Comparison of ENCODE assay signal across 1 cellular context in the genomic region with DNA sequence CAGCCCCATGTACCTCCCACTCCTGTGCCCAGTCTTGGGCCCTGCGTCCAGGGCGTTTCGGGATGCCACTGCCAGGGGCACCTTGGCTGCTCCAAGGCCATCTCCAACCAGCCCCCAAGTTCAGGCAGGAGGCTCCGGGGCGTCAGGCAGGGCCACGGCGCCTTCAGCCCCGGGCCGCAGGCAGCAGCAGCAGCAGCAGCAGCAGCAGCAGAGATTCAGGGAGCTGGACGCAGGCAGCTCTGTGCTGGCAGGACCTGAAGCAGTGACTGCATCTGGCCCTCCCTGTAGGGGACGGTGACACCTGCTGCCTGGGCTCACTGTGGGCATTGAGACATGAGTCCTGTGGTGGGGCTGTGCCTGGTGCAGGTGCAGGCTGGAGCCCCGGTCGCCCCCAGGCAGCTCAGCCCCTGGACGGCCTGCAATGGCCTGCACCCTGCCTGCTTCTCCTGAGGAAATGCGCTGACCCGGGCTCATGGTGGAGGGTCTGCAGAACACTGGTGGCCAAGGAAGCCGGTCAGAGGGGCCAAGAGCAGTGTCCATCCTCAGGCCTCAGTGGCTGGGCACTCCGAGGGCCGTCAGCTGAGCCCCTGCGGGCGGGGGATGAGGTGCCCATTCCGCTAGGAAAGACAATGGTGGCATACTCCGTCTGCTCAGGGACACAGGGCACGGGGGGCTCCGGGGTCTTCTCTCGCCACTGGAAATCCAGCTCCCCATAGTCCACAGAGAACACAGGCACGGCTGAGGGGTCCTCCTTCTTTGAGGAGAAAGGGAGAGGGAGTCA.
TF ChIP-seq lines count a peak whose summit lies in the region.

No MANE protein-coding gene starts in this region.

TF ChIP-seq in HCT116, 20 proteins besides CTCF, POLR2A, EP300 and RAD21:
- TF ChIP-seq, protein P1, sequence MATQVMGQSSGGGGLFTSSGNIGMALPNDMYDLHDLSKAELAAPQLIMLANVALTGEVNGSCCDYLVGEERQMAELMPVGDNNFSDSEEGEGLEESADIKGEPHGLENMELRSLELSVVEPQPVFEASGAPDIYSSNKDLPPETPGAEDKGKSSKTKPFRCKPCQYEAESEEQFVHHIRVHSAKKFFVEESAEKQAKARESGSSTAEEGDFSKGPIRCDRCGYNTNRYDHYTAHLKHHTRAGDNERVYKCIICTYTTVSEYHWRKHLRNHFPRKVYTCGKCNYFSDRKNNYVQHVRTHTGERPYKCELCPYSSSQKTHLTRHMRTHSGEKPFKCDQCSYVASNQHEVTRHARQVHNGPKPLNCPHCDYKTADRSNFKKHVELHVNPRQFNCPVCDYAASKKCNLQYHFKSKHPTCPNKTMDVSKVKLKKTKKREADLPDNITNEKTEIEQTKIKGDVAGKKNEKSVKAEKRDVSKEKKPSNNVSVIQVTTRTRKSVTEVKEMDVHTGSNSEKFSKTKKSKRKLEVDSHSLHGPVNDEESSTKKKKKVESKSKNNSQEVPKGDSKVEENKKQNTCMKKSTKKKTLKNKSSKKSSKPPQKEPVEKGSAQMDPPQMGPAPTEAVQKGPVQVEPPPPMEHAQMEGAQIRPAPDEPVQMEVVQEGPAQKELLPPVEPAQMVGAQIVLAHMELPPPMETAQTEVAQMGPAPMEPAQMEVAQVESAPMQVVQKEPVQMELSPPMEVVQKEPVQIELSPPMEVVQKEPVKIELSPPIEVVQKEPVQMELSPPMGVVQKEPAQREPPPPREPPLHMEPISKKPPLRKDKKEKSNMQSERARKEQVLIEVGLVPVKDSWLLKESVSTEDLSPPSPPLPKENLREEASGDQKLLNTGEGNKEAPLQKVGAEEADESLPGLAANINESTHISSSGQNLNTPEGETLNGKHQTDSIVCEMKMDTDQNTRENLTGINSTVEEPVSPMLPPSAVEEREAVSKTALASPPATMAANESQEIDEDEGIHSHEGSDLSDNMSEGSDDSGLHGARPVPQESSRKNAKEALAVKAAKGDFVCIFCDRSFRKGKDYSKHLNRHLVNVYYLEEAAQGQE (IDR thresholded peaks at IDR 0.05; ENCODE audit: low read depth) = no peak
- TF ChIP-seq EGR1 (IDR thresholded peaks at IDR 0.05; ENCODE audit: low read depth) (no peak), SP1 (IDR thresholded peaks at IDR 0.05; ENCODE audit: low read depth) (no peak), POLR2AphosphoS5 (IDR thresholded peaks at IDR 0.05; ENCODE audit: low read depth, low read length) (no peak), YY1 (IDR thresholded peaks at IDR 0.05; ENCODE audit: extremely low read depth, insufficient replicate concordance, low read depth, low read length) (no peak), FOSL1 (IDR thresholded peaks at IDR 0.05; ENCODE audit: low read depth) (no peak)
- TF ChIP-seq, protein P2, sequence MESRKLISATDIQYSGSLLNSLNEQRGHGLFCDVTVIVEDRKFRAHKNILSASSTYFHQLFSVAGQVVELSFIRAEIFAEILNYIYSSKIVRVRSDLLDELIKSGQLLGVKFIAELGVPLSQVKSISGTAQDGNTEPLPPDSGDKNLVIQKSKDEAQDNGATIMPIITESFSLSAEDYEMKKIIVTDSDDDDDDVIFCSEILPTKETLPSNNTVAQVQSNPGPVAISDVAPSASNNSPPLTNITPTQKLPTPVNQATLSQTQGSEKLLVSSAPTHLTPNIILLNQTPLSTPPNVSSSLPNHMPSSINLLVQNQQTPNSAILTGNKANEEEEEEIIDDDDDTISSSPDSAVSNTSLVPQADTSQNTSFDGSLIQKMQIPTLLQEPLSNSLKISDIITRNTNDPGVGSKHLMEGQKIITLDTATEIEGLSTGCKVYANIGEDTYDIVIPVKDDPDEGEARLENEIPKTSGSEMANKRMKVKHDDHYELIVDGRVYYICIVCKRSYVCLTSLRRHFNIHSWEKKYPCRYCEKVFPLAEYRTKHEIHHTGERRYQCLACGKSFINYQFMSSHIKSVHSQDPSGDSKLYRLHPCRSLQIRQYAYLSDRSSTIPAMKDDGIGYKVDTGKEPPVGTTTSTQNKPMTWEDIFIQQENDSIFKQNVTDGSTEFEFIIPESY (IDR thresholded peaks at IDR 0.05; ENCODE audit: extremely low read depth, insufficient replicate concordance, low read length) = no peak
